16 cellular contexts compared by ENCODE assay signal in genomic region chr1:33186936-33187335, GRCh38. TPM values are rescaled to one million over a fixed set of nuclear protein-coding genes. Genes with fewer than 3 reads are reported as not detected.
A peak's percentile ranks its signal among the peaks of the same experiment; 100 is the strongest.
DNase-seq lines count a peak whose midpoint lies in the region; TF ChIP-seq lines count a peak whose summit lies in the region.
"Had no signal": no experiment of that assay in that cellular context is flagged by ENCODE, and none has a peak within 500 bp of the region (broad histone marks: within the 10 kb centered on the region; RNA-seq: fewer than 3 reads in every experiment).

No MANE protein-coding gene starts in this region.

- H3K36me3 ChIP-seq in WERI-Rb-1: no peaks in the 10 kb centered on the region

- no peaks in the 10 kb centered on the region for H3K27me3 ChIP-seq in WERI-Rb-1 (ENCODE audit: insufficient read depth, low read depth, severe bottlenecking)

- no peak overlapping the region for H3K27ac ChIP-seq in WERI-Rb-1

- H3K9me3 ChIP-seq in WERI-Rb-1 (ENCODE audit: severe bottlenecking): peaks cover 2% of the 10 kb centered on the region

- TF ChIP-seq CTCF in WERI-Rb-1 (IDR thresholded peaks at IDR 0.05; ENCODE audit: low read depth, low read length): no peak

- H3K4me3 ChIP-seq in WERI-Rb-1 (ENCODE audit: low read depth, low read length): no peak overlapping the region

- POLR2A ChIA-PET in HEK293T (lab: Yijun Ruan, JAX): no interaction called here

- CTCF ChIA-PET in HEK293T (lab: Yijun Ruan, JAX): no interaction called here

- peak; percentile 8 for DNase-seq in activated CD8-positive, alpha-beta memory T cell treated with anti-CD3 and anti-CD28 coated beads, Interleukin-2, amount 50 U/mL, for 48 hours
- DNase-seq in activated CD8-positive, alpha-beta memory T cell treated with anti-CD3 and anti-CD28 coated beads, Interleukin-2, amount 50 U/mL, for 4 hours: no peak
- DNase-seq in HEK293T (ENCODE audit: extremely low spot score) (peak; percentile 3), myocyte (ENCODE audit: low read depth) (peak; percentile 32), WERI-Rb-1 (no peak), NCI-H128 (lab: John Stamatoyannopoulos, UW; ENCODE audit: unreplicated experiment) (no peak)
- DNase-seq: C1 segment of cervical spinal cord; Calu3; CD4-positive, alpha-beta memory T cell; COR-L47; DMS53; DMS79 treated with DMSO at 0.1 percent for 48 hours; GF-D8; GOT3; HCEC 1CT; HFFc6 had no signal

TF ChIP-seq in HEK293T, 16 proteins besides CTCF, POLR2A, EP300 and RAD21:
- TF ChIP-seq PKNOX1 (IDR thresholded peaks at IDR 0.05) (no peak), NFRKB (IDR thresholded peaks at IDR 0.05) (no peak), ARNT (IDR thresholded peaks at IDR 0.05) (no peak), CTBP1 (IDR thresholded peaks at IDR 0.05; ENCODE audit: borderline replicate concordance) (no peak), SP1 (IDR thresholded peaks at IDR 0.05) (no peak), TARDBP (IDR thresholded peaks at IDR 0.05) (no peak), L3MBTL2 (conservative IDR thresholded peaks at IDR 0.05) (no peak), BHLHE40 (IDR thresholded peaks at IDR 0.05; ENCODE audit: borderline replicate concordance) (no peak), FOXM1 (IDR thresholded peaks at IDR 0.05; ENCODE audit: borderline replicate concordance) (no peak)
TF ChIP-seq in HEK293T: peak in this region for 0.

RNA-seq across cellular contexts. Expression of gene TRIM62, which starts 5.1 kb away (rescaled TPM):
- total RNA-seq in myocyte: 16.8 and 20.8 TPM in 2 replicates
- polyA plus RNA-seq in myocyte (2012): 7.5 TPM

Comparison
In these comparisons a context has a peak if more than half of its experiments do, and no peak if none do; other contexts are left out.
1. DNase-seq: peak in activated CD8-positive, alpha-beta memory T cell treated with anti-CD3 and anti-CD28 coated beads, Interleukin-2, amount 50 U/mL, for 48 hours (single experiment), HEK293T (single experiment) and myocyte (single experiment); none in activated CD8-positive, alpha-beta memory T cell treated with anti-CD3 and anti-CD28 coated beads, Interleukin-2, amount 50 U/mL, for 4 hours (single experiment), WERI-Rb-1 (single experiment) and NCI-H128 (single experiment).